In the genomic region with DNA sequence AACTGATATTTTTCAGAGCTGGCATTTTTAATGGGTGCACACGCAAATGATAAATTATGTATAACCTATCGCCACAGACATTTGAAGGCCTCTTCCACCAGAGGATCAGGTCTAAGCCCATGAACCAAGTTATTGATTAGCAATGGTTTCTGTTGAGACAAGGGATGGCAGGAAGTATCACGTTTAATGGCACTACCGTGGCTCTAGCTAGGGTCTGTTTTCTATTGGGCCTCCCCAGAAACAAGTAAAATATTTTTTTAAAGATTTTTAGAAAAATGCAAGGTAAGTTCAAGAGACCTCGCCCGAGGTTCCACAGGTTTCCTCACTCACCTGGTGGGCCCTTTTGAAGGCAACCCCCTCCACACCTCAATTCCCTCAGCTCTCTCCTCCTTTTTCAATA, we compare ENCODE assay signal across 8 cellular contexts. TPM values are rescaled to one million over a fixed set of nuclear protein-coding genes. Genes with fewer than 3 reads are reported as not detected.
DNase-seq lines count a peak whose midpoint lies in the region; ATAC-seq, FAIRE-seq and TF ChIP-seq lines count a peak whose summit lies in the region.

No MANE protein-coding gene starts in this region.

- H3K4me1 Mint-ChIP-seq in activated T-helper 1 cell treated with anti-CD3 and anti-CD28 coated beads, Interleukin-12 subunit alpha, Interleukin-12 subunit beta, Interleukin-2, Interleukin-4 antibody, amounts not matched to agents 30 ng/mL and 10 ng/mL and 1 ng/mL, durations not matched to agents 14 hours and 24 hours and 36 hours (ENCODE audit: low read depth), result peaks cover 50% of the 10 kb centered on the region

- no peak for TF ChIP-seq POLR2A in tibial nerve (IDR thresholded peaks at IDR 0.05)

- H3K9me3 Mint-ChIP-seq in activated T-helper 1 cell treated with anti-CD3 and anti-CD28 coated beads, Interleukin-12 subunit alpha, Interleukin-12 subunit beta, Interleukin-2, Interleukin-4 antibody, amounts not matched to agents 30 ng/mL and 10 ng/mL and 1 ng/mL, durations not matched to agents 14 hours and 24 hours and 36 hours, result no peaks in the 10 kb centered on the region

- H3K27ac ChIP-seq in tibial nerve, result peak overlapping the region; percentile 82 to 92 (median 88)

- no peak for TF ChIP-seq EP300 in tibial nerve (IDR thresholded peaks at IDR 0.05)

- intact Hi-C loops in activated T-helper 1 cell treated with anti-CD3 and anti-CD28 coated beads, Interleukin-12 subunit alpha, Interleukin-12 subunit beta, Interleukin-2, Interleukin-4 antibody, amounts not matched to agents 30 ng/mL and 10 ng/mL and 1 ng/mL, durations not matched to agents 14 hours and 24 hours and 36 hours (cut with micrococcal nuclease), result loop anchor here (2.0 to 5.0 kb wide), 5 partner anchors 121 to 920 kb away; partner anchors contain the start of genes APLF, FBXO48, GMCL1 and TIA1

- ATAC-seq in HG02870 (IDR thresholded peaks at IDR 0.05; ENCODE audit: unreplicated experiment), result peak; percentile 1
- ATAC-seq in GM19351 (IDR thresholded peaks at IDR 0.05; ENCODE audit: unreplicated experiment), result no peak

- H3K4me1 ChIP-seq in tibial nerve, result peaks cover 0 to 57% (median 8%) of the 10 kb centered on the region in 4 donors

- no peak for TF ChIP-seq CTCF in tibial nerve (IDR thresholded peaks at IDR 0.05)

- no peak for DNase-seq in activated T-helper 1 cell treated with anti-CD3 and anti-CD28 coated beads, Interleukin-12 subunit alpha, Interleukin-12 subunit beta, Interleukin-2, Interleukin-4 antibody, amounts not matched to agents 30 ng/mL and 10 ng/mL and 1 ng/mL, durations not matched to agents 14 hours and 24 hours and 36 hours (ENCODE audit: low spot score)
- peak; percentile 17 for DNase-seq in kidney glomerular epithelial cell (lab: John Stamatoyannopoulos, UW)
- DNase-seq in tibial nerve (ENCODE audit: low spot score in 2 of 2), result no peak
- DNase-seq in NCI-H1048 (lab: John Stamatoyannopoulos, UW), result no peak
- DNase-seq in urothelium cell line (ENCODE audit: low spot score), result no peak

- no peaks in the 10 kb centered on the region for H3K36me3 ChIP-seq in tibial nerve

- no peaks in the 10 kb centered on the region for H3K9me3 ChIP-seq in tibial nerve

- H3K4me3 ChIP-seq in GM08714 (ENCODE audit: low read length) (peak overlapping the region; percentile 99), tibial nerve (peak overlapping the region; percentile 70 to 99 (median 94))

- peaks cover 9% of the 10 kb centered on the region for H3K36me3 Mint-ChIP-seq in activated T-helper 1 cell treated with anti-CD3 and anti-CD28 coated beads, Interleukin-12 subunit alpha, Interleukin-12 subunit beta, Interleukin-2, Interleukin-4 antibody, amounts not matched to agents 30 ng/mL and 10 ng/mL and 1 ng/mL, durations not matched to agents 14 hours and 24 hours and 36 hours (ENCODE audit: low read depth)

- H3K27me3 Mint-ChIP-seq in activated T-helper 1 cell treated with anti-CD3 and anti-CD28 coated beads, Interleukin-12 subunit alpha, Interleukin-12 subunit beta, Interleukin-2, Interleukin-4 antibody, amounts not matched to agents 30 ng/mL and 10 ng/mL and 1 ng/mL, durations not matched to agents 14 hours and 24 hours and 36 hours (ENCODE audit: insufficient read depth), result no peaks in the 10 kb centered on the region

- WGBS in tibial nerve, 2 donors, result 3 to 4% methylated on average over 6 of the region's 6 CpGs

- FAIRE-seq in urothelium cell line (lab: Jason Lieb, UNC), result no peak

- no peaks in the 10 kb centered on the region for H3K27me3 ChIP-seq in tibial nerve

- peak overlapping the region; percentile 81 for H3K27ac Mint-ChIP-seq in activated T-helper 1 cell treated with anti-CD3 and anti-CD28 coated beads, Interleukin-12 subunit alpha, Interleukin-12 subunit beta, Interleukin-2, Interleukin-4 antibody, amounts not matched to agents 30 ng/mL and 10 ng/mL and 1 ng/mL, durations not matched to agents 14 hours and 24 hours and 36 hours

- H3K4me3 Mint-ChIP-seq in activated T-helper 1 cell treated with anti-CD3 and anti-CD28 coated beads, Interleukin-12 subunit alpha, Interleukin-12 subunit beta, Interleukin-2, Interleukin-4 antibody, amounts not matched to agents 30 ng/mL and 10 ng/mL and 1 ng/mL, durations not matched to agents 14 hours and 24 hours and 36 hours, result peak overlapping the region; percentile 87

RNA-seq across cellular contexts. Expression of gene GFPT1, which starts 0.7 kb away (rescaled TPM):
- total RNA-seq in activated T-helper 1 cell treated with anti-CD3 and anti-CD28 coated beads, Interleukin-12 subunit alpha, Interleukin-12 subunit beta, Interleukin-2, Interleukin-4 antibody, amounts not matched to agents 30 ng/mL and 10 ng/mL and 1 ng/mL, durations not matched to agents 14 hours and 24 hours and 36 hours, result 47.3 and 52.3 TPM in 2 replicates
- total RNA-seq in tibial nerve, result 10 to 100 TPM; 15.5 to 30.0 (median 22.1) TPM

RNA-seq across cellular contexts. Expression of gene NFU1, which starts 50.9 kb away (rescaled TPM):
- total RNA-seq in activated T-helper 1 cell treated with anti-CD3 and anti-CD28 coated beads, Interleukin-12 subunit alpha, Interleukin-12 subunit beta, Interleukin-2, Interleukin-4 antibody, amounts not matched to agents 30 ng/mL and 10 ng/mL and 1 ng/mL, durations not matched to agents 14 hours and 24 hours and 36 hours, result 29.3 and 29.8 TPM in 2 replicates
- total RNA-seq in tibial nerve, result 10 to 100 TPM; 32.0 to 48.1 (median 40.9) TPM
